In the genomic region with DNA sequence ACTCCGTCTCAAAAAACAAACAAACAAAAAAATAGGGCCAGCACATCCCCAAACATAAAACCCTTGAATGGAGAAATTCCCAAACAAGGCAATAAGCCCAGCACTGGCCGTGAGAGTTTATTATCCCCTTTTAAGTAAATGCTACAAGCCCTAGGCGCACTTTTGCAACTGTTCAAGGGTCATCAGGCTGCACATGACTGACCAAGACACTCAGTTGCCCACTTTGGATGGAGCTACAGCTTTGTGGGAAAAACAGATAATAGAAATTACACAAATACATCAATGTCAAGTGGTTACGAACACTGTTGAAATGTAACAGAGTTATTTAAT, we compare ENCODE assay signal across 8 cellular contexts. TPM values are rescaled to one million over a fixed set of nuclear protein-coding genes. Genes with fewer than 3 reads are reported as not detected.
DNase-seq lines count a peak whose midpoint lies in the region; ATAC-seq and TF ChIP-seq lines count a peak whose summit lies in the region.

No MANE protein-coding gene starts in this region.

- peak overlapping the region in 20 of 21 experiments; percentile 67 to 95 (median 86) for H3K27ac ChIP-seq in skin epidermis

- in situ Hi-C loops in HAP-1 (cut with MboI; ENCODE audit: low sequenced_read_pairs) = no loop called here

- peak overlapping the region; percentile 95 for H3K4me3 Mint-ChIP-seq in glutamatergic neuron (ENCODE audit: unreplicated experiment)

- H3K4me1 ChIP-seq in HAP-1 = no peaks in the 10 kb centered on the region

- peak overlapping the region; percentile 94 for H3K27ac Mint-ChIP-seq in glutamatergic neuron (ENCODE audit: unreplicated experiment)

- no peak for DNase-seq in HAP-1 (ENCODE audit: low spot score in 2 of 2)
- no peak for DNase-seq in glutamatergic neuron
- no peak for DNase-seq in AG20443 (ENCODE audit: low spot score)

- no peaks in the 10 kb centered on the region for H3K27me3 ChIP-seq in HAP-1 (ENCODE audit: low read depth)

- peaks cover 8% of the 10 kb centered on the region for H3K9me3 Mint-ChIP-seq in glutamatergic neuron (ENCODE audit: unreplicated experiment)

- peaks cover 10% of the 10 kb centered on the region for H3K27me3 Mint-ChIP-seq in glutamatergic neuron (ENCODE audit: unreplicated experiment)

- no peak for ATAC-seq in GM18909 (IDR thresholded peaks at IDR 0.05; ENCODE audit: poor library complexity, unreplicated experiment)
- no peak for ATAC-seq in GM19324 (IDR thresholded peaks at IDR 0.05; ENCODE audit: low FRiP score, unreplicated experiment)
- no peak for ATAC-seq in HG02610 (IDR thresholded peaks at IDR 0.05; ENCODE audit: unreplicated experiment)

- peaks cover 14% of the 10 kb centered on the region for H3K4me1 Mint-ChIP-seq in glutamatergic neuron (ENCODE audit: low read depth, unreplicated experiment)

- peaks cover 4% of the 10 kb centered on the region; the same call in 1 of the 2 replicates for H3K36me3 ChIP-seq in HAP-1 (replicated peaks)

- H3K9me3 ChIP-seq in HAP-1 = peaks cover 5% of the 10 kb centered on the region; the same call in 1 of the 2 replicates

- peaks cover 6% of the 10 kb centered on the region for H3K36me3 Mint-ChIP-seq in glutamatergic neuron (ENCODE audit: unreplicated experiment)

- H3K4me3 ChIP-seq in HAP-1 (peak overlapping the region; percentile 57), WI38 (ENCODE audit: low read depth, low read length) (peak overlapping the region; percentile 71), skin epidermis (peak overlapping the region; percentile 64 to 96 (median 91))

- TF ChIP-seq CTCF in WI38 (IDR thresholded peaks at IDR 0.05; ENCODE audit: low read depth, low read length) = no peak
- TF ChIP-seq CTCF in glutamatergic neuron (IDR thresholded peaks at IDR 0.05; ENCODE audit: partially characterized antibody, unreplicated experiment) = no peak

RNA-seq across cellular contexts. Expression of a gene that starts 33.7 kb away (rescaled TPM):
- total RNA-seq in glutamatergic neuron (ENCODE audit: unreplicated experiment) = 66.8 TPM

RNA-seq across cellular contexts. Expression of a gene that starts 43.8 kb away (rescaled TPM):
- total RNA-seq in glutamatergic neuron (ENCODE audit: unreplicated experiment) = 20.6 TPM
